In the genomic region with DNA sequence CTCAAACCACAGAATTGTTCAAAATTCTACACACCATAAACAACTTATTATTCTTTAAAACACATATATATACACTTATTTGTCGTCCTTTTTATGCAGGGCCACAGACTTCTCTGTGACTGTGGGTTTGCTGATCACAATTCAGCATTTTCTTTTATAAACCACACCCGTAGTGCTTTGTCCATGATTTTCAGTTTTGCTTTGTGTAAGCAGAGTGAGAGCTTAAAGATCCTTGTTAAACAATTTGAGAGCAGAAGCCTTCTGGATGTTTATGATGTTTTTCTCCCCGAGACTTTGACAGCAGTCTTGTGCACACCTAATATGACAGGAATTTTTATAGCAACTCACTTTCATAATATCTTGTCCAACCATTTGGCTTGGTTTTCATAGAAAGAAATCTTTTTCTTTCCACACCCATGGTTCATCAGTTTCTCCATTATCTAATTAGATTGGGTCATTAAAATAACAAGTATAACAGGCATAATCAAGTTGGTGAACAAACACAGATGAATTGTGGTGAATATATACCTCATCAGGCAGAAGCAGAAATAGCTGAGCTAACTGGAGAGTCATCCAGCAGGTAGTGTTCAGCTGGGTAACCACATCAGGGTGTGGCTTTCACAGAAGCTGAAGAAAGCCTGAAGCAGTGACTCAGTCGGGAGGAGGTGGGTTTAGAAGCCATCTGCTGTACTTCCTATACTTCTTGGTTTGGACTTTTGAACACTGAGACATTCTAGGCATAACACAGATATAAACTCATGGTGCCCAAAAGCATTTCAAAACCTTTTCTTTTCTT, we compare ENCODE assay signal across 9 cellular contexts. TPM values are rescaled to one million over a fixed set of nuclear protein-coding genes. Genes with fewer than 3 reads are reported as not detected.
DNase-seq lines count a peak whose midpoint lies in the region; ATAC-seq, FAIRE-seq and TF ChIP-seq lines count a peak whose summit lies in the region.
"Had no signal": no experiment of that assay in that cellular context is flagged by ENCODE, and none has a peak within 500 bp of the region (broad histone marks: within the 10 kb centered on the region; RNA-seq: fewer than 3 reads in every experiment).

No MANE protein-coding gene starts in this region.

- H3K27me3 ChIP-seq in heart right ventricle: no peaks in the 10 kb centered on the region

- no peaks in the 10 kb centered on the region for H3K9me3 Mint-ChIP-seq in T-helper 1 cell treated with Interleukin-12 subunit alpha and Interleukin-12 subunit beta and Interleukin-4 antibody, amounts not matched to agents 30 μg/mL and 1 μg/mL, for 36 hours

- peaks cover 0 to 12% (median 5%) of the 10 kb centered on the region in 9 donors for H3K4me1 ChIP-seq in heart right ventricle

- H3K4me3 Mint-ChIP-seq in T-helper 1 cell treated with Interleukin-12 subunit alpha and Interleukin-12 subunit beta and Interleukin-4 antibody, amounts not matched to agents 30 μg/mL and 1 μg/mL, for 36 hours: peak overlapping the region; percentile 9

- H3K4me3 ChIP-seq in astrocyte of the cerebellum (ENCODE audit: low read depth, low read length): no peak overlapping the region
- no peak overlapping the region for H3K4me3 ChIP-seq in heart right ventricle
- H3K4me3 ChIP-seq: lung had no signal

- peak overlapping the region; percentile 86 for H3K27ac Mint-ChIP-seq in T-helper 1 cell treated with Interleukin-12 subunit alpha and Interleukin-12 subunit beta and Interleukin-4 antibody, amounts not matched to agents 30 μg/mL and 1 μg/mL, for 36 hours

- no peaks in the 10 kb centered on the region for H3K27me3 Mint-ChIP-seq in T-helper 1 cell treated with Interleukin-12 subunit alpha and Interleukin-12 subunit beta and Interleukin-4 antibody, amounts not matched to agents 30 μg/mL and 1 μg/mL, for 36 hours (ENCODE audit: low read depth)

- DNase-seq in H54 (ENCODE audit: insufficient read length, low spot score) (peak; percentile 52), astrocyte of the cerebellum (ENCODE audit: low read depth) (peak; percentile 15), retina (no peak), heart right ventricle (no peak), substantia nigra (lab: John Stamatoyannopoulos, UW) (no peak)
- DNase-seq in stimulated activated CD4-positive, alpha-beta T cell treated with anti-CD3 and anti-CD28 coated beads, Interleukin-4, amount 100 ng/mL, for 1 hour: peak; percentile 23

- 67 to 73% methylated on average over 4 of the region's 4 CpGs for WGBS in heart right ventricle, 2 donors

- no peaks in the 10 kb centered on the region for H3K9me3 ChIP-seq in heart right ventricle

- TF ChIP-seq POLR2A in H54 (IDR thresholded peaks at IDR 0.05; ENCODE audit: low read depth, low read length): no peak

- H3K4me1 Mint-ChIP-seq in T-helper 1 cell treated with Interleukin-12 subunit alpha and Interleukin-12 subunit beta and Interleukin-4 antibody, amounts not matched to agents 30 μg/mL and 1 μg/mL, for 36 hours (ENCODE audit: low read depth): peaks cover 36% of the 10 kb centered on the region

- in situ Hi-C loops in astrocyte of the cerebellum (cut with HindIII; ENCODE audit: low sequenced_read_pairs): no loop called here

- peaks cover 66% of the 10 kb centered on the region for H3K36me3 Mint-ChIP-seq in T-helper 1 cell treated with Interleukin-12 subunit alpha and Interleukin-12 subunit beta and Interleukin-4 antibody, amounts not matched to agents 30 μg/mL and 1 μg/mL, for 36 hours (ENCODE audit: low read depth)

- H3K27ac ChIP-seq in heart right ventricle: no peak overlapping the region
- no peak overlapping the region for H3K27ac ChIP-seq in substantia nigra (ENCODE audit: low read depth, low read length, poor library complexity, severe bottlenecking)

- peak; percentile 98 for FAIRE-seq in H54 (lab: Jason Lieb, UNC)

- peaks cover 0 to 96% (median 0%) of the 10 kb centered on the region in 9 donors for H3K36me3 ChIP-seq in heart right ventricle

- TF ChIP-seq CTCF in astrocyte of the cerebellum (IDR thresholded peaks at IDR 0.05; ENCODE audit: low read depth, low read length, missing control alignments) (no peak), heart right ventricle (IDR thresholded peaks at IDR 0.05) (no peak)

- intact Hi-C loops in heart right ventricle (cut with DNase I): no loop called here

- ATAC-seq in heart right ventricle: no peak
- no peak for ATAC-seq in GM21360 (IDR thresholded peaks at IDR 0.05; ENCODE audit: unreplicated experiment)

RNA-seq across cellular contexts. Expression of a gene that starts 57.1 kb away (rescaled TPM):
- total RNA-seq in heart right ventricle: 100 to 1,000 TPM in 8 of 10 donors, 10 to 100 TPM in 2; 89.0 to 136 (median 124) TPM
- 100 to 1,000 TPM in 1 of 2 donors, 10 to 100 TPM in 1; 42.4 to 116 TPM for polyA plus RNA-seq in heart right ventricle

Comparison
In these comparisons a context has a peak if more than half of its experiments do, and no peak if none do; other contexts are left out.
1. DNase-seq: peak in H54 (single experiment), astrocyte of the cerebellum (single experiment) and stimulated activated CD4-positive, alpha-beta T cell treated with anti-CD3 and anti-CD28 coated beads, Interleukin-4, amount 100 ng/mL, for 1 hour (single experiment); none in retina (single experiment), heart right ventricle (0 of 2) and substantia nigra (0 of 49).